In the genomic region with DNA sequence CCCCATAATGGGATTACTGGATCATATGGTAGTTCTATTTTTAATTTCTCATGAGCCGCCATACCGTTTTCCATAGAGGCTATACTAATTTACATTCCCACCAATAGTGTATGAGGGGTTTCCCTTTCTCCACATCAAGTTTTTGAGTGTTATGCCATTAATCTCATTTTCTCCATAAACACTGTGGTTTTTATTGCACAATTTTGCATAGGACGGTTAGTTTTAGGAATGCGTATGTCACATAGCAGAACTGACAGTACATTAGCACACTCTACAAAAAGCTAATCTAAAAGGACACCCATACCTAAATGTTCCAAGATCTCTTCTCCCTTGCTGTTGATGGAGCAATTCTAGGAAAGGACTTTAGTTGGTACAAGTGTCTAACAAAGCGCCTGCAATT, we compare ENCODE assay signal across 19 cellular contexts.
"Had no signal": no experiment of that assay in that cellular context is flagged by ENCODE, and none has a peak within 500 bp of the region (broad histone marks: within the 10 kb centered on the region; RNA-seq: fewer than 3 reads in every experiment).

No MANE protein-coding gene starts in this region.

- DNase-seq: activated CD4-positive, alpha-beta memory T cell treated with anti-CD3 and anti-CD28 coated beads for 36 hours; activated CD4-positive, alpha-beta T cell treated with anti-CD3 and anti-CD28 coated beads for 1 hour; activated effector memory CD4-positive, alpha-beta T cell treated with Interleukin-2 at 50 U/mL for 16 hours; activated T-cell treated with anti-CD3 and anti-CD28 coated beads, Interleukin-2, amount 50 U/mL, for 24 hours; amniotic stem cell; body of pancreas; caudate nucleus; foreskin keratinocyte; kidney glomerular epithelial cell; left ventricle myocardium superior; nucleus accumbens; posterior cingulate gyrus; stimulated activated CD4-positive, alpha-beta T cell treated with anti-CD3 and anti-CD28 coated beads, Interleukin-4, amount 100 ng/mL, for 1 hour; stimulated activated naive CD4-positive, alpha-beta T cell treated with Interleukin-2 at 50 U/mL for 16 hours; transverse colon had no signal

- ATAC-seq: activated naive CD4-positive, alpha-beta T cell treated with anti-CD3 and anti-CD28 coated beads, Interleukin-2, amount 50 U/mL, for 72 hours; body of pancreas; esophagus mucosa; foreskin keratinocyte; left ventricle myocardium superior; natural killer cell treated with Interleukin-12 subunit alpha and Interleukin-12 subunit beta and Interleukin-15 and Interleukin-18, amount 100 ng/mL, for 72 hours had no signal

- H3K9me3 Mint-ChIP-seq: activated CD4-positive, alpha-beta memory T cell treated with anti-CD3 and anti-CD28 coated beads for 36 hours; natural killer cell treated with Interleukin-12 subunit alpha and Interleukin-12 subunit beta and Interleukin-15 and Interleukin-18, amount 100 ng/mL, for 72 hours had no signal

- H3K27ac Mint-ChIP-seq: activated CD4-positive, alpha-beta memory T cell treated with anti-CD3 and anti-CD28 coated beads for 36 hours; activated naive CD4-positive, alpha-beta T cell treated with anti-CD3 and anti-CD28 coated beads, Interleukin-2, amount 50 U/mL, for 72 hours; activated T-cell treated with anti-CD3 and anti-CD28 coated beads, Interleukin-2, amount 50 U/mL, for 24 hours; natural killer cell treated with Interleukin-12 subunit alpha and Interleukin-12 subunit beta and Interleukin-15 and Interleukin-18, amount 100 ng/mL, for 72 hours had no signal

- H3K27me3 Mint-ChIP-seq: activated CD4-positive, alpha-beta memory T cell treated with anti-CD3 and anti-CD28 coated beads for 36 hours; activated T-cell treated with anti-CD3 and anti-CD28 coated beads, Interleukin-2, amount 50 U/mL, for 24 hours; natural killer cell treated with Interleukin-12 subunit alpha and Interleukin-12 subunit beta and Interleukin-15 and Interleukin-18, amount 100 ng/mL, for 72 hours had no signal

- H3K4me3 Mint-ChIP-seq: activated CD4-positive, alpha-beta memory T cell treated with anti-CD3 and anti-CD28 coated beads for 36 hours; activated T-cell treated with anti-CD3 and anti-CD28 coated beads, Interleukin-2, amount 50 U/mL, for 24 hours; natural killer cell treated with Interleukin-12 subunit alpha and Interleukin-12 subunit beta and Interleukin-15 and Interleukin-18, amount 100 ng/mL, for 72 hours had no signal

- H3K4me3 ChIP-seq: body of pancreas, coronary artery, transverse colon had no signal
